ENCODE assay signal across 8 cellular contexts in genomic region chr10:63720072-63720537, GRCh38.
A peak's percentile ranks its signal among the peaks of the same experiment; 100 is the strongest.
DNase-seq lines count a peak whose midpoint lies in the region; ATAC-seq and TF ChIP-seq lines count a peak whose summit lies in the region.

No MANE protein-coding gene starts in this region.

- no peaks in the 10 kb centered on the region for H3K9me3 ChIP-seq in CD4-positive, alpha-beta T cell (ENCODE audit: control insufficient read depth, low read length)
- H3K9me3 ChIP-seq in Karpas-422 (ENCODE audit: low read length) = no peaks in the 10 kb centered on the region
- H3K9me3 ChIP-seq in RWPE2 (ENCODE audit: severe bottlenecking) = no peaks in the 10 kb centered on the region
- no peaks in the 10 kb centered on the region for H3K9me3 ChIP-seq in body of pancreas

- H3K4me1 Mint-ChIP-seq in CD4-positive, alpha-beta T cell (ENCODE audit: low read depth) = peaks cover 10% of the 10 kb centered on the region

- H3K4me1 ChIP-seq in Karpas-422 (ENCODE audit: low read length) = peaks cover 53% of the 10 kb centered on the region
- peaks cover 9% of the 10 kb centered on the region for H3K4me1 ChIP-seq in RWPE2 (ENCODE audit: insufficient read depth, poor library complexity, severe bottlenecking)
- peaks cover 14% of the 10 kb centered on the region for H3K4me1 ChIP-seq in body of pancreas

- CTCF ChIA-PET in CD4-positive, alpha-beta T cell (lab: Charles Lee) = interaction anchor here (0.5 to 3.0 kb wide), 42 partner anchors 8 to 1283 kb away, joined by 3 to 35 read pairs (median 4); no protein-coding TSS in a partner anchor

- H3K4me3 ChIP-seq in Karpas-422 (ENCODE audit: low read length) (no peak overlapping the region), RWPE2 (ENCODE audit: severe bottlenecking) (no peak overlapping the region), body of pancreas (no peak overlapping the region)

- no peak overlapping the region for H3K4me3 Mint-ChIP-seq in CD4-positive, alpha-beta T cell

- WGBS in body of pancreas, 2 donors = 1% methylated on average over 6 of the region's 6 CpGs

- POLR2A ChIA-PET in CD4-positive, alpha-beta T cell (lab: Charles Lee) = interaction anchor here (0.6 to 1.9 kb wide), 10 partner anchors 10 to 587 kb away, joined by 3 to 33 read pairs (median 4); partner anchors contain the start of gene NRBF2

- no peaks in the 10 kb centered on the region for H3K9me3 Mint-ChIP-seq in CD4-positive, alpha-beta T cell

- peak overlapping the region; percentile 46 for H3K4me2 ChIP-seq in Karpas-422 (ENCODE audit: low read depth, low read length, poor library complexity, severe bottlenecking)

- no peaks in the 10 kb centered on the region for H3K79me2 ChIP-seq in Karpas-422 (ENCODE audit: low read length)

- no peak overlapping the region for H3K27ac ChIP-seq in CD4-positive, alpha-beta T cell (ENCODE audit: low read depth, low read length)
- no peak overlapping the region for H3K27ac ChIP-seq in Karpas-422 (ENCODE audit: low read length)
- no peak overlapping the region for H3K27ac ChIP-seq in RWPE2 (ENCODE audit: poor library complexity, severe bottlenecking)
- peak overlapping the region in 1 of 4 donors; percentile 41 for H3K27ac ChIP-seq in body of pancreas

- H3K27ac Mint-ChIP-seq in CD4-positive, alpha-beta T cell = peak overlapping the region; percentile 19

- no peaks in the 10 kb centered on the region for H4K20me1 ChIP-seq in Karpas-422 (ENCODE audit: insufficient read depth, low read depth, low read length)

- H3K36me3 ChIP-seq in Karpas-422 (ENCODE audit: insufficient read depth, low read length) (no peaks in the 10 kb centered on the region), RWPE2 (ENCODE audit: low read depth) (no peaks in the 10 kb centered on the region), body of pancreas (replicated peaks in 1 of 2; ENCODE audit: insufficient read depth in 1 of 2, low read depth in 2 of 2) (no peaks in the 10 kb centered on the region)

- H3K9me2 ChIP-seq in Karpas-422 (replicated peaks; ENCODE audit: insufficient read depth, low read length) = no peaks in the 10 kb centered on the region

- no peaks in the 10 kb centered on the region for H3K36me3 Mint-ChIP-seq in CD4-positive, alpha-beta T cell (ENCODE audit: low read depth)

- peak; percentile 88 for ATAC-seq in CD4-positive, alpha-beta T cell (ENCODE audit: poor library complexity)
- ATAC-seq in GM19043 (IDR thresholded peaks at IDR 0.05; ENCODE audit: low read depth, unreplicated experiment) (peak; percentile 44), RWPE2 (ENCODE audit: low read depth) (peak; percentile 62; the same call in 2 of the 3 replicates), body of pancreas (peak; percentile 91), GM19455 (IDR thresholded peaks at IDR 0.05; ENCODE audit: unreplicated experiment) (no peak)

- intact Hi-C loops in CD4-positive, alpha-beta T cell (cut with DNase I, micrococcal nuclease) = loop anchor here (1.0 to 10.0 kb wide), 6 partner anchors 90 to 1285 kb away; no protein-coding TSS in a partner anchor
- intact Hi-C loops in body of pancreas (cut with DNase I) = loop anchor here (5.0 kb wide), 1 partner anchor 508 kb away; no protein-coding TSS in a partner anchor

- TF ChIP-seq POLR2A in body of pancreas (IDR thresholded peaks at IDR 0.05) = peak in 1 of 3 donors; percentile 6

- peaks cover 10% of the 10 kb centered on the region for H3K27me3 ChIP-seq in CD4-positive, alpha-beta T cell (ENCODE audit: control insufficient read depth, insufficient read depth, low read length)
- H3K27me3 ChIP-seq in Karpas-422 (ENCODE audit: low read length) = no peaks in the 10 kb centered on the region
- no peaks in the 10 kb centered on the region for H3K27me3 ChIP-seq in RWPE2 (ENCODE audit: insufficient read depth, poor library complexity, severe bottlenecking)
- H3K27me3 ChIP-seq in body of pancreas = no peaks in the 10 kb centered on the region

- peak; percentile 99 for TF ChIP-seq CTCF in CD4-positive, alpha-beta T cell (IDR thresholded peaks at IDR 0.05)
- TF ChIP-seq CTCF in RWPE2 (IDR thresholded peaks at IDR 0.05; ENCODE audit: poor library complexity, severe bottlenecking) (peak; percentile 99), body of pancreas (IDR thresholded peaks at IDR 0.05) (peak; percentile 90 to 99 (median 97))

- DNase-seq in CD4-positive, alpha-beta T cell = peak in 9 of 10 experiments; percentile 9 to 45 (median 32)
- DNase-seq in Karpas-422 = peak; percentile 92
- DNase-seq in RWPE2 (ENCODE audit: low spot score) = no peak
- peak; percentile 70 to 78 (median 76) for DNase-seq in body of pancreas
- DNase-seq in kidney glomerular epithelial cell (lab: John Stamatoyannopoulos, UW) = peak; percentile 64
- DNase-seq in stimulated activated CD4-positive, alpha-beta T cell treated with anti-CD3 and anti-CD28 coated beads, TNF-alpha, amount 100 ng/mL, for 24 hours (ENCODE audit: low read depth in 3 of 3) = peak in 2 of 3 experiments; percentile 15 to 45

- H3K9ac ChIP-seq in Karpas-422 (ENCODE audit: low read length) = no peak overlapping the region

- H3K27me3 Mint-ChIP-seq in CD4-positive, alpha-beta T cell = peaks cover 4% of the 10 kb centered on the region

- H2AFZ ChIP-seq in Karpas-422 (ENCODE audit: low read length) = no peak overlapping the region
